19 cellular contexts compared by ENCODE assay signal in the genomic region with DNA sequence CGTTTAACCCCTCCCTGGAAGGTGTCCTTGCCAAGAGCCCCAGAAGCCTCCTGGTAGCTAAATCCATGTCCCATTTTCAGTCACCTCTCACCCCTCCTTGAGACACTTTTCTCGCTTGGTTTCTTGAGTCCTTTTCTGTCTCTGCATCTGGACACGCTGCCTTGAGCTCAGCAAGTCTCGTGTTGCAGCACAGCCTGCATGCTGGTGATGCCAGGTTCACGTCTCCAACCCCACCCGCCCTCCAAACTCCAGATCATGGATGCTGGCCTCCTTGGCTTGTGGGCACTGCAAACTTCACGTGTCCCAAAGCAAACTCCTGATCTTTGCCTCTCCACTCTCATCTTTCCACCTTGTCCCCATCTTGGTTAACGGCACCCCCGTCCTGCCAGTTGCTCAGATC. TPM values are rescaled to one million over a fixed set of nuclear protein-coding genes. Genes with fewer than 3 reads are reported as not detected.
DNase-seq lines count a peak whose midpoint lies in the region; ATAC-seq and TF ChIP-seq lines count a peak whose summit lies in the region.
"Had no signal": no experiment of that assay in that cellular context is flagged by ENCODE, and none has a peak within 500 bp of the region (broad histone marks: within the 10 kb centered on the region; RNA-seq: fewer than 3 reads in every experiment).

No MANE protein-coding gene starts in this region.

- H3K36me3 Mint-ChIP-seq in T-helper 2 cell treated with Interferon-gamma antibody and Interleukin-4, amounts not matched to agents 5 μg/mL and 100 μg/mL, for 36 hours (ENCODE audit: low read depth): peaks cover 11% of the 10 kb centered on the region
- H3K36me3 Mint-ChIP-seq in WTC11 (peaks cover 33% of the 10 kb centered on the region), glutamatergic neuron (ENCODE audit: unreplicated experiment) (peaks cover 17% of the 10 kb centered on the region), progenitor cell of endocrine pancreas (ENCODE audit: insufficient read depth) (peaks cover 4% of the 10 kb centered on the region)

- no peaks in the 10 kb centered on the region for H3K9me3 Mint-ChIP-seq in T-helper 2 cell treated with Interferon-gamma antibody and Interleukin-4, amounts not matched to agents 5 μg/mL and 100 μg/mL, for 36 hours
- H3K9me3 Mint-ChIP-seq in WTC11 (no peaks in the 10 kb centered on the region), glutamatergic neuron (ENCODE audit: unreplicated experiment) (peaks cover 11% of the 10 kb centered on the region), progenitor cell of endocrine pancreas (ENCODE audit: low read depth) (no peaks in the 10 kb centered on the region)

- TF ChIP-seq CTCF in WTC11 (IDR thresholded peaks at IDR 0.05): no peak
- no peak for TF ChIP-seq CTCF in glutamatergic neuron (IDR thresholded peaks at IDR 0.05; ENCODE audit: partially characterized antibody, unreplicated experiment)
- no peak for TF ChIP-seq CTCF in progenitor cell of endocrine pancreas (IDR thresholded peaks at IDR 0.05; ENCODE audit: unreplicated experiment)
- no peak for TF ChIP-seq CTCF in GM20000 (IDR thresholded peaks at IDR 0.05; ENCODE audit: extremely low read depth, missing control alignments)

- no peaks in the 10 kb centered on the region for H3K4me1 Mint-ChIP-seq in T-helper 2 cell treated with Interferon-gamma antibody and Interleukin-4, amounts not matched to agents 5 μg/mL and 100 μg/mL, for 36 hours (ENCODE audit: low read depth)
- H3K4me1 Mint-ChIP-seq in WTC11: peaks cover 23% of the 10 kb centered on the region
- H3K4me1 Mint-ChIP-seq in glutamatergic neuron (ENCODE audit: low read depth, unreplicated experiment): peaks cover 28% of the 10 kb centered on the region
- peaks cover 4% of the 10 kb centered on the region for H3K4me1 Mint-ChIP-seq in progenitor cell of endocrine pancreas (ENCODE audit: low read depth)

- peak overlapping the region; percentile 38 for H3K27ac Mint-ChIP-seq in T-helper 2 cell treated with Interferon-gamma antibody and Interleukin-4, amounts not matched to agents 5 μg/mL and 100 μg/mL, for 36 hours
- H3K27ac Mint-ChIP-seq in WTC11 (peak overlapping the region; percentile 85), glutamatergic neuron (ENCODE audit: unreplicated experiment) (peak overlapping the region; percentile 71), progenitor cell of endocrine pancreas (peak overlapping the region; percentile 66)
- H3K27ac Mint-ChIP-seq: activated naive CD8-positive, alpha-beta T cell had no signal

- H3K4me3 Mint-ChIP-seq in T-helper 2 cell treated with Interferon-gamma antibody and Interleukin-4, amounts not matched to agents 5 μg/mL and 100 μg/mL, for 36 hours: no peak overlapping the region
- H3K4me3 Mint-ChIP-seq in WTC11: no peak overlapping the region
- H3K4me3 Mint-ChIP-seq in glutamatergic neuron (ENCODE audit: unreplicated experiment): peak overlapping the region; percentile 21
- H3K4me3 Mint-ChIP-seq in progenitor cell of endocrine pancreas (ENCODE audit: low read depth): no peak overlapping the region
- H3K4me3 Mint-ChIP-seq: activated naive CD8-positive, alpha-beta T cell had no signal

- no peaks in the 10 kb centered on the region for H3K27me3 Mint-ChIP-seq in T-helper 2 cell treated with Interferon-gamma antibody and Interleukin-4, amounts not matched to agents 5 μg/mL and 100 μg/mL, for 36 hours (ENCODE audit: low read depth)
- no peaks in the 10 kb centered on the region; the same call in 1 of the 2 replicates for H3K27me3 Mint-ChIP-seq in WTC11 (ENCODE audit: low read depth)
- peaks cover 15% of the 10 kb centered on the region for H3K27me3 Mint-ChIP-seq in glutamatergic neuron (ENCODE audit: unreplicated experiment)
- no peaks in the 10 kb centered on the region for H3K27me3 Mint-ChIP-seq in progenitor cell of endocrine pancreas
- H3K27me3 Mint-ChIP-seq: activated naive CD8-positive, alpha-beta T cell had no signal

- DNase-seq in T-helper 2 cell treated with Interferon-gamma antibody and Interleukin-4, amounts not matched to agents 5 μg/mL and 100 μg/mL, for 36 hours (ENCODE audit: low spot score): no peak
- DNase-seq in T-helper 2 cell (no peak), WTC11 (ENCODE audit: low spot score) (no peak), glutamatergic neuron (no peak), progenitor cell of endocrine pancreas (ENCODE audit: low spot score, unreplicated experiment) (no peak), NCI-H2029 (lab: John Stamatoyannopoulos, UW) (no peak), GM20000 (ENCODE audit: low spot score) (no peak)
- no peak for DNase-seq in activated effector memory CD4-positive, alpha-beta T cell treated with anti-CD3 and anti-CD28 coated beads, Interleukin-2, amount 50 U/mL, for 16 hours
- DNase-seq: 8988T; activated CD4-positive, alpha-beta T cell treated with anti-CD3 and anti-CD28 coated beads, Interleukin-2, amount 50 U/mL, for 1 hour; activated T-cell treated with anti-CD3 and anti-CD28 coated beads for 4 hours; effector CD4-positive, alpha-beta T cell; KG1; NCI-H2081 treated with DMSO at 0.1 percent for 48 hours; NCI-H524 treated with DMSO at 0.1 percent for 48 hours; stimulated activated CD4-positive, alpha-beta T cell treated with anti-CD3 and anti-CD28 coated beads, Interleukin-4, amount 100 ng/mL, for 24 hours; SW 1271; uterus had no signal

- CTCF ChIA-PET in WTC11 (lab: Charles Lee): interaction anchor here (2.5 kb wide), 1 partner anchor 219 kb away, joined by 5 read pairs; no protein-coding TSS in a partner anchor

- ATAC-seq in WTC11: no peak

- POLR2A ChIA-PET in WTC11 (lab: Charles Lee): interaction anchor here (0.8 kb wide), 1 partner anchor 125 kb away, joined by 4 read pairs; no protein-coding TSS in a partner anchor

TF ChIP-seq in WTC11, 78 proteins besides CTCF, POLR2A, EP300 and RAD21 (continues in another document):
- TF ChIP-seq, protein P1, sequence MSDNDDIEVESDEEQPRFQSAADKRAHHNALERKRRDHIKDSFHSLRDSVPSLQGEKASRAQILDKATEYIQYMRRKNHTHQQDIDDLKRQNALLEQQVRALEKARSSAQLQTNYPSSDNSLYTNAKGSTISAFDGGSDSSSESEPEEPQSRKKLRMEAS (CRISPR knock-in tag; IDR thresholded peaks at IDR 0.05): no peak
- no peak for TF ChIP-seq HMGA2 (CRISPR knock-in tag; IDR thresholded peaks at IDR 0.05)
- TF ChIP-seq NR3C1 (CRISPR knock-in tag; conservative IDR thresholded peaks at IDR 0.05; ENCODE audit: low read depth): no peak
- TF ChIP-seq OVOL2 (CRISPR knock-in tag; IDR thresholded peaks at IDR 0.05; ENCODE audit: borderline replicate concordance): no peak
- no peak for TF ChIP-seq GRHL2 (CRISPR knock-in tag; IDR thresholded peaks at IDR 0.05; ENCODE audit: insufficient replicate concordance, severe bottlenecking)
- no peak for TF ChIP-seq NR2C2 (CRISPR knock-in tag; IDR thresholded peaks at IDR 0.05)
- no peak for TF ChIP-seq JAZF1 (CRISPR knock-in tag; IDR thresholded peaks at IDR 0.05)
- TF ChIP-seq ZNF121 (CRISPR knock-in tag; IDR thresholded peaks at IDR 0.05): no peak
- no peak for TF ChIP-seq NR1H2 (CRISPR knock-in tag; IDR thresholded peaks at IDR 0.05)
- TF ChIP-seq, protein P2, sequence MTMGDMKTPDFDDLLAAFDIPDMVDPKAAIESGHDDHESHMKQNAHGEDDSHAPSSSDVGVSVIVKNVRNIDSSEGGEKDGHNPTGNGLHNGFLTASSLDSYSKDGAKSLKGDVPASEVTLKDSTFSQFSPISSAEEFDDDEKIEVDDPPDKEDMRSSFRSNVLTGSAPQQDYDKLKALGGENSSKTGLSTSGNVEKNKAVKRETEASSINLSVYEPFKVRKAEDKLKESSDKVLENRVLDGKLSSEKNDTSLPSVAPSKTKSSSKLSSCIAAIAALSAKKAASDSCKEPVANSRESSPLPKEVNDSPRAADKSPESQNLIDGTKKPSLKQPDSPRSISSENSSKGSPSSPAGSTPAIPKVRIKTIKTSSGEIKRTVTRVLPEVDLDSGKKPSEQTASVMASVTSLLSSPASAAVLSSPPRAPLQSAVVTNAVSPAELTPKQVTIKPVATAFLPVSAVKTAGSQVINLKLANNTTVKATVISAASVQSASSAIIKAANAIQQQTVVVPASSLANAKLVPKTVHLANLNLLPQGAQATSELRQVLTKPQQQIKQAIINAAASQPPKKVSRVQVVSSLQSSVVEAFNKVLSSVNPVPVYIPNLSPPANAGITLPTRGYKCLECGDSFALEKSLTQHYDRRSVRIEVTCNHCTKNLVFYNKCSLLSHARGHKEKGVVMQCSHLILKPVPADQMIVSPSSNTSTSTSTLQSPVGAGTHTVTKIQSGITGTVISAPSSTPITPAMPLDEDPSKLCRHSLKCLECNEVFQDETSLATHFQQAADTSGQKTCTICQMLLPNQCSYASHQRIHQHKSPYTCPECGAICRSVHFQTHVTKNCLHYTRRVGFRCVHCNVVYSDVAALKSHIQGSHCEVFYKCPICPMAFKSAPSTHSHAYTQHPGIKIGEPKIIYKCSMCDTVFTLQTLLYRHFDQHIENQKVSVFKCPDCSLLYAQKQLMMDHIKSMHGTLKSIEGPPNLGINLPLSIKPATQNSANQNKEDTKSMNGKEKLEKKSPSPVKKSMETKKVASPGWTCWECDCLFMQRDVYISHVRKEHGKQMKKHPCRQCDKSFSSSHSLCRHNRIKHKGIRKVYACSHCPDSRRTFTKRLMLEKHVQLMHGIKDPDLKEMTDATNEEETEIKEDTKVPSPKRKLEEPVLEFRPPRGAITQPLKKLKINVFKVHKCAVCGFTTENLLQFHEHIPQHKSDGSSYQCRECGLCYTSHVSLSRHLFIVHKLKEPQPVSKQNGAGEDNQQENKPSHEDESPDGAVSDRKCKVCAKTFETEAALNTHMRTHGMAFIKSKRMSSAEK (CRISPR knock-in tag; IDR thresholded peaks at IDR 0.05; ENCODE audit: borderline replicate concordance): no peak
- TF ChIP-seq ZNF232 (CRISPR knock-in tag; IDR thresholded peaks at IDR 0.05): no peak

RNA-seq across cellular contexts. Expression of a gene that starts 39.3 kb away (rescaled TPM):
- total RNA-seq in WTC11 (2021) (35.2 to 38.6 TPM (median 35.2 TPM) in 3 replicates), glutamatergic neuron (ENCODE audit: unreplicated experiment) (26.5 TPM), progenitor cell of endocrine pancreas (28.8 and 30.6 TPM in 2 replicates)

RNA-seq across cellular contexts. Expression of a gene that starts 39.3 kb away (rescaled TPM):
- total RNA-seq in WTC11 (2021) (37.6 to 43.4 TPM (median 39.2 TPM) in 3 replicates), glutamatergic neuron (ENCODE audit: unreplicated experiment) (25.2 TPM), progenitor cell of endocrine pancreas (21.3 and 26.2 TPM in 2 replicates)
